15 cellular contexts compared by ENCODE assay signal in genomic region chr3:38374221-38374620, GRCh38. TPM values are rescaled to one million over a fixed set of nuclear protein-coding genes. Genes with fewer than 3 reads are reported as not detected.
DNase-seq lines count a peak whose midpoint lies in the region; ATAC-seq, FAIRE-seq and TF ChIP-seq lines count a peak whose summit lies in the region.
"Had no signal": no experiment of that assay in that cellular context is flagged by ENCODE, and none has a peak within 500 bp of the region (broad histone marks: within the 10 kb centered on the region; RNA-seq: fewer than 3 reads in every experiment).

No MANE protein-coding gene starts in this region.

- no peak overlapping the region for H3K4me3 Mint-ChIP-seq in stimulated activated naive CD8-positive, alpha-beta T cell treated with anti-CD3 and anti-CD28 coated beads, Interleukin-15, Interleukin-2, amounts not matched to agents 100 ng/mL and 50 ng/mL, for 24 hours
- H3K4me3 Mint-ChIP-seq in CD14-positive monocyte = no peak overlapping the region

- H3K9me3 Mint-ChIP-seq in stimulated activated naive CD8-positive, alpha-beta T cell treated with anti-CD3 and anti-CD28 coated beads, Interleukin-15, Interleukin-2, amounts not matched to agents 100 ng/mL and 50 ng/mL, for 24 hours = no peaks in the 10 kb centered on the region
- peaks cover 0 to 2% (median under 1%) of the 10 kb centered on the region in 7 donors for H3K9me3 Mint-ChIP-seq in CD14-positive monocyte

- TF ChIP-seq POLR2A in H54 (IDR thresholded peaks at IDR 0.05; ENCODE audit: low read depth, low read length) = no peak

- intact Hi-C loops in CD14-positive monocyte (cut with micrococcal nuclease) = no loop called here

- TF ChIP-seq CTCF in CD14-positive monocyte (IDR thresholded peaks at IDR 0.05) = no peak

- H3K27ac Mint-ChIP-seq in stimulated activated naive CD8-positive, alpha-beta T cell treated with anti-CD3 and anti-CD28 coated beads, Interleukin-15, Interleukin-2, amounts not matched to agents 100 ng/mL and 50 ng/mL, for 24 hours = peak overlapping the region; percentile 72
- H3K27ac Mint-ChIP-seq in CD14-positive monocyte = peak overlapping the region in 1 of 7 donors; percentile 56

- no peaks in the 10 kb centered on the region for H3K27me3 Mint-ChIP-seq in stimulated activated naive CD8-positive, alpha-beta T cell treated with anti-CD3 and anti-CD28 coated beads, Interleukin-15, Interleukin-2, amounts not matched to agents 100 ng/mL and 50 ng/mL, for 24 hours
- peaks cover 0 to 5% (median 0%) of the 10 kb centered on the region in 3 donors for H3K27me3 Mint-ChIP-seq in CD14-positive monocyte (ENCODE audit: low read depth in 3 of 3)

- ATAC-seq in HG02938 (IDR thresholded peaks at IDR 0.05; ENCODE audit: unreplicated experiment) = no peak
- ATAC-seq: sciatic nerve had no signal

- H3K36me3 Mint-ChIP-seq in stimulated activated naive CD8-positive, alpha-beta T cell treated with anti-CD3 and anti-CD28 coated beads, Interleukin-15, Interleukin-2, amounts not matched to agents 100 ng/mL and 50 ng/mL, for 24 hours (ENCODE audit: low read depth) = peaks cover 21% of the 10 kb centered on the region
- H3K36me3 Mint-ChIP-seq in CD14-positive monocyte = peaks cover 49 to 59% of the 10 kb centered on the region in 2 donors

- peak; percentile 37 for DNase-seq in activated naive CD4-positive, alpha-beta T cell treated with Interleukin-2 at 50 U/mL for 16 hours
- DNase-seq in activated naive CD4-positive, alpha-beta T cell treated with anti-CD3 and anti-CD28 coated beads, Interleukin-2, amount 50 U/mL, for 16 hours = no peak
- peak; percentile 25 for DNase-seq in activated T-cell treated with anti-CD3 and anti-CD28 coated beads, Interleukin-2, amount 50 U/mL, for 1 hour
- DNase-seq in mesenteric fat pad (ENCODE audit: low spot score) (peak; percentile 82), CD14-positive monocyte (ENCODE audit: low spot score) (no peak), H54 (ENCODE audit: insufficient read length, low spot score) (no peak)
- DNase-seq: foreskin melanocyte, GOT3, kidney, NCI-H1436, NCI-H510A treated with DMSO at 0.1 percent for 48 hours had no signal

- H3K4me1 Mint-ChIP-seq in stimulated activated naive CD8-positive, alpha-beta T cell treated with anti-CD3 and anti-CD28 coated beads, Interleukin-15, Interleukin-2, amounts not matched to agents 100 ng/mL and 50 ng/mL, for 24 hours (ENCODE audit: low read depth) = peaks cover 20% of the 10 kb centered on the region
- peaks cover 5% of the 10 kb centered on the region for H3K4me1 Mint-ChIP-seq in CD14-positive monocyte

- no peak for FAIRE-seq in H54 (lab: Jason Lieb, UNC)
- FAIRE-seq: HTR-8/SVneo, kidney had no signal

RNA-seq across cellular contexts. Expression of gene XYLB, which starts 27.6 kb away (rescaled TPM):
- 5.2 TPM for total RNA-seq in mesenteric fat pad
- under 1 TPM; 0.60 to 0.74 TPM for polyA plus RNA-seq in CD14-positive monocyte

Comparison
In these comparisons a context has a peak if more than half of its experiments do, and no peak if none do; other contexts are left out.
1. DNase-seq: peak in activated naive CD4-positive, alpha-beta T cell treated with Interleukin-2 at 50 U/mL for 16 hours (single experiment), activated T-cell treated with anti-CD3 and anti-CD28 coated beads, Interleukin-2, amount 50 U/mL, for 1 hour (single experiment) and mesenteric fat pad (single experiment); none in activated naive CD4-positive, alpha-beta T cell treated with anti-CD3 and anti-CD28 coated beads, Interleukin-2, amount 50 U/mL, for 16 hours (single experiment), CD14-positive monocyte (single experiment) and H54 (single experiment).